ENCODE assay signal across 8 cellular contexts in the genomic region with DNA sequence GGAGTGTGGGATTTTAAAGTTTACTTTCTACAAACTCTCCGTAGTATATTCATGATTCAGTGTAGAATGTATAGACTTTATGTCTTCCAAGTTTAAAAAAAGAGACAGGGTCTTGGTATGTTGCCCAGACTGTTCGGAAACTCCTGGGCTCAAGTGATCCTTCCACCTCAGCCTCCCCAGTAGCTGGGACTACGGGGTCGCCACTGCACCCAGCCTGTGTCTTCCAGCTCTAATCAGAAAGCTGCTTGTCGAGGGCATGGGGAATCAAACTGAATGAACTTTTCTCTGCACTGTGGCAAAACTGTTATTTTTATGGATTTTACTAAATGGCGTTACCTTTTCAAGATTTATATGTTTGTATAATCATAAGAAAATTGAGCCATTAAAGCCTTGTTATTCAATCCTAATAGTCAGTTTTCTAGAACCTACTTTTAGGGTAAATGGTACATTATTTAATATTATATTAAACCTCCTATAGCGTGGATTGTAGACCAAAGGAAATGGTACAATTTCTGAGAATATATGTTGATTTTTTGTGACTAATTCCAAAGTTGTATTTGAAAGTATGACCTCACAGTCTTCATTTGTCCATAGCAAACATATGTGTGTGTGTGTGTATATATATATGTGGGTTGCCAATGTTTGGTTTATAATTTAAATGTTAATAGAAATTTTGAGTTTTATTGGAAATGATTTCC. TPM values are rescaled to one million over a fixed set of nuclear protein-coding genes. Genes with fewer than 3 reads are reported as not detected.
DNase-seq lines count a peak whose midpoint lies in the region; ATAC-seq and TF ChIP-seq lines count a peak whose summit lies in the region.

No MANE protein-coding gene starts in this region.

- no peak overlapping the region for H3K9ac ChIP-seq in parathyroid adenoma

- ATAC-seq in HG02852 (IDR thresholded peaks at IDR 0.05; ENCODE audit: unreplicated experiment), result no peak
- no peak for ATAC-seq in GM19455 (IDR thresholded peaks at IDR 0.05; ENCODE audit: unreplicated experiment)

- H3K36me3 ChIP-seq in GM06990 (ENCODE audit: control insufficient read depth, insufficient read depth, low read length) (no peaks in the 10 kb centered on the region), Peyer's patch (no peaks in the 10 kb centered on the region), parathyroid adenoma (ENCODE audit: control insufficient read depth, insufficient read depth, low read length) (no peaks in the 10 kb centered on the region)

- DNase-seq in GM06990 (ENCODE audit: extremely low read depth, insufficient read length) (no peak), Peyer's patch (peak in 1 of 3 donors; percentile 40), epithelial cell of proximal tubule (ENCODE audit: low read depth) (no peak), ACHN (no peak), GM10266 (ENCODE audit: extremely low spot score) (no peak)

- H3K4me1 ChIP-seq in Peyer's patch (peaks cover 0 to 11% (median 7%) of the 10 kb centered on the region in 4 donors), parathyroid adenoma (no peaks in the 10 kb centered on the region)

- no peak for TF ChIP-seq CTCF in GM06990 (IDR thresholded peaks at IDR 0.05; ENCODE audit: insufficient read depth, low read length, poor library complexity, severe bottlenecking)
- TF ChIP-seq CTCF in Peyer's patch (IDR thresholded peaks at IDR 0.05), result no peak
- TF ChIP-seq CTCF in epithelial cell of proximal tubule (conservative IDR thresholded peaks at IDR 0.05; ENCODE audit: low read depth, low read length), result no peak
- TF ChIP-seq CTCF in parathyroid adenoma (IDR thresholded peaks at IDR 0.05), result no peak
- TF ChIP-seq CTCF in GM10266 (IDR thresholded peaks at IDR 0.05; ENCODE audit: control insufficient read depth, insufficient read depth, low read depth, missing control alignments), result no peak

- no peak for TF ChIP-seq POLR2A in Peyer's patch (IDR thresholded peaks at IDR 0.05)

- H3K27ac ChIP-seq in Peyer's patch (peak overlapping the region; percentile 84 to 99 (median 95)), parathyroid adenoma (no peak overlapping the region)

- peak overlapping the region; percentile 95 for H3K4me2 ChIP-seq in parathyroid adenoma (ENCODE audit: low read length)

- no peaks in the 10 kb centered on the region for H3K79me2 ChIP-seq in parathyroid adenoma

- H2AFZ ChIP-seq in parathyroid adenoma, result no peak overlapping the region

- no peaks in the 10 kb centered on the region for H3K9me3 ChIP-seq in Peyer's patch
- H3K9me3 ChIP-seq in parathyroid adenoma (ENCODE audit: control insufficient read depth, low read length), result no peaks in the 10 kb centered on the region

- H3K27me3 ChIP-seq in GM06990 (replicated peaks; ENCODE audit: control insufficient read depth, insufficient read depth, low read length) (no peaks in the 10 kb centered on the region), Peyer's patch (no peaks in the 10 kb centered on the region), parathyroid adenoma (ENCODE audit: control insufficient read depth, insufficient read depth, low read length) (no peaks in the 10 kb centered on the region)

- H3K4me3 ChIP-seq in GM06990 (replicated peaks; ENCODE audit: low read depth, low read length), result peak overlapping the region; percentile 95
- H3K4me3 ChIP-seq in Peyer's patch, result peak overlapping the region; percentile 74 to 94 (median 83)
- peak overlapping the region; percentile 87 for H3K4me3 ChIP-seq in epithelial cell of proximal tubule (ENCODE audit: low read depth, low read length)
- H3K4me3 ChIP-seq in parathyroid adenoma (ENCODE audit: low read depth, low read length), result peak overlapping the region; percentile 54

- in situ Hi-C loops in ACHN (cut with HindIII; ENCODE audit: low pct_ligation_motif_present, low pct_unique_long_range_greater_than_20kb, low sequenced_read_pairs), result no loop called here

RNA-seq across cellular contexts. Expression of a gene that starts 1.1 kb away (rescaled TPM):
- total RNA-seq in Peyer's patch (10 to 100 TPM; 20.0 to 20.6 (median 20.2) TPM), epithelial cell of proximal tubule (22.0 and 26.6 TPM in 2 replicates)

RNA-seq across cellular contexts. Expression of a gene that starts 7.4 kb away (rescaled TPM):
- total RNA-seq in Peyer's patch (10 to 100 TPM; 34.9 to 61.1 (median 37.4) TPM), epithelial cell of proximal tubule (30.9 and 49.1 TPM in 2 replicates)

RNA-seq across cellular contexts. Expression of a gene that starts 23.4 kb away (rescaled TPM):
- total RNA-seq in Peyer's patch, result 1 to 10 TPM in 2 of 4 donors, not detected in 2; 1.5 to 3.3 TPM
- total RNA-seq in epithelial cell of proximal tubule, result 0.14 and 92.5 TPM in 2 replicates
